Comparison of ENCODE assay signal across 16 cellular contexts in genomic region chr1:88239205-88239604, GRCh38.
"Had no signal": no experiment of that assay in that cellular context is flagged by ENCODE, and none has a peak within 500 bp of the region (broad histone marks: within the 10 kb centered on the region; RNA-seq: fewer than 3 reads in every experiment).

No MANE protein-coding gene starts in this region.

- H3K36me3 ChIP-seq: heart left ventricle, ovary, right atrium auricular region, suprapubic skin, thyroid gland had no signal

- H3K27me3 ChIP-seq: heart left ventricle, ovary, right atrium auricular region, suprapubic skin, thyroid gland had no signal

- H3K4me1 ChIP-seq: heart left ventricle, right atrium auricular region, suprapubic skin, thyroid gland had no signal

- H3K27ac ChIP-seq: coronary artery, heart left ventricle, ovary, right atrium auricular region, suprapubic skin, thyroid gland had no signal

- H3K9me3 ChIP-seq: ovary, suprapubic skin, thyroid gland had no signal

- DNase-seq: effector CD4-positive, alpha-beta T cell; endodermal cell; heart left ventricle; hypothalamus; kidney glomerular epithelial cell; mammary epithelial cell; naive thymus-derived CD4-positive, alpha-beta T cell; nucleus accumbens; ovary; small intestine; stimulated activated CD4-positive, alpha-beta T cell treated with anti-CD3 and anti-CD28 coated beads, Interleukin-12 subunit alpha, Interleukin-12 subunit beta, amount 100 ng/mL, for 4 hours; stimulated activated naive CD4-positive, alpha-beta T cell; thyroid gland had no signal

- ATAC-seq: heart left ventricle; naive thymus-derived CD4-positive, alpha-beta T cell had no signal

- H3K4me3 ChIP-seq: coronary artery, heart left ventricle, ovary, right atrium auricular region, suprapubic skin, thyroid gland had no signal
